Comparison of ENCODE assay signal across 26 cellular contexts in the genomic region with DNA sequence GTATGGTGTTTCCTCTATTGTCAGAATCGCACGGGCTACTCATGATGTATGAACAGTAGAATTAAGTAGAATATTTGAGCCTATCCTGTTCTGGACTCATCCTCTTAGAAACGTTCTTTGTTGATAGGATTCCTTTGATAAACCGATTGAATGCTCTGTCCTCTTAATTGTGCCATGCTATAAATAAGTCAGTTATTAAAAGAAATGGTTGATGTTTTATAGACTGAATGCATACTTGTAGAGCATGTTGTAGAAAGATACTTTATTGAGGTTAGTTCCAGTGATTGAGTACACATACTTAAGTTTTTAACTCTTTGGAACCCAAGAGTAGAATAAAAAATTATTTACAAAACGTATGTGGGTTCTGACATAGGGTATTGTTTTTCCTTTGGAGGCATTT.
"Had no signal": no experiment of that assay in that cellular context is flagged by ENCODE, and none has a peak within 500 bp of the region (broad histone marks: within the 10 kb centered on the region; RNA-seq: fewer than 3 reads in every experiment).

No MANE protein-coding gene starts in this region.

- H3K27me3 ChIP-seq: gastrocnemius medialis, right lobe of liver, suprapubic skin, transverse colon, upper lobe of right lung, uterus had no signal

- FAIRE-seq: keratinocyte, small intestine had no signal

- DNase-seq: cerebellar nuclear complex; cortex of kidney; effector CD4-positive, alpha-beta T cell; foreskin fibroblast; gastrocnemius medialis; head of caudate nucleus; left cardiac atrium; left ventricle myocardium inferior; mucosa of descending colon; naive thymus-derived CD4-positive, alpha-beta T cell; nephron progenitor cell; nucleus accumbens; right lobe of liver; small intestine; stimulated activated CD4-positive, alpha-beta T cell treated with anti-CD3 and anti-CD28 coated beads, Interleukin-15, amount 100 ng/mL, for 24 hours; stimulated activated CD4-positive, alpha-beta T cell treated with anti-CD3 and anti-CD28 coated beads, Interleukin-2, amount 100 ng/mL, for 48 hours; stimulated activated naive B cell treated with anti-CD40 and anti-IgM and Interleukin-4, amounts not matched to agents 10 μg/mL and 1 μg/mL and 100 μg/mL, for 72 hours; stimulated activated naive CD8-positive, alpha-beta T cell treated with anti-CD3 and anti-CD28 coated beads, Interleukin-15, amount 100 ng/mL, for 72 hours; transverse colon; upper lobe of right lung; uterus had no signal

- H3K4me1 ChIP-seq: gastrocnemius medialis, prostate gland, right lobe of liver, suprapubic skin, transverse colon, upper lobe of right lung had no signal

- H3K36me3 ChIP-seq: gastrocnemius medialis, left ventricle myocardium inferior, prostate gland, right lobe of liver, suprapubic skin, transverse colon, upper lobe of right lung had no signal

- H3K9me3 ChIP-seq: gastrocnemius medialis, left ventricle myocardium inferior, mucosa of descending colon, prostate gland, right lobe of liver, suprapubic skin, transverse colon, upper lobe of right lung, uterus had no signal

- H3K4me3 ChIP-seq: gastrocnemius medialis, left ventricle myocardium inferior, lung, mucosa of descending colon, prostate gland, right lobe of liver, suprapubic skin, transverse colon, upper lobe of right lung, uterus had no signal

- H3K27ac ChIP-seq: gastrocnemius medialis, left ventricle myocardium inferior, prostate gland, right lobe of liver, suprapubic skin, transverse colon, upper lobe of right lung, uterus had no signal

- ATAC-seq: esophagus mucosa; gastrocnemius medialis; left cardiac atrium; mucosa of descending colon; naive thymus-derived CD4-positive, alpha-beta T cell; right lobe of liver; stimulated activated naive B cell treated with anti-CD40 and anti-IgM and Interleukin-4, amounts not matched to agents 10 μg/mL and 1 μg/mL and 100 μg/mL, for 72 hours; stimulated activated naive CD8-positive, alpha-beta T cell treated with anti-CD3 and anti-CD28 coated beads, Interleukin-15, amount 100 ng/mL, for 72 hours; upper lobe of right lung had no signal
